Comparison of ENCODE assay signal across 11 cellular contexts in the genomic region with DNA sequence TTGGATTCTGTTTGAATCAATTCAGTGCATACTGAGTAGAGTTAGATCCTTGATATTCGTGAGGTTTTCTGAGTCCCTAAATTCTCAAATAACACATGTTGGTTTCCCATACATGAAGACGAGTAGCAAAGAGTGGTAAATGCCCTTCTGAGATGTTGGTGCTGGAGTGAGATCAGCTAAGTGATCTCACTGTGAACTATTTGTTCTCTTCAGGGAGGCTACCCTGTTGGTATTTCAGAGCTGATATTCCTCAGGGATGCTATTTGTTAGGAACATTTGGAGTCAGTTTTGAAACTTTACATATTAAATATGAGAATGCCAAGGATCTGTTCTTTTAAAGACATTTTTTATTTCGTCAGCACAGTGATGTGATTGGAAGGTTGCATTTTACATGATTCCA. TPM values are rescaled to one million over a fixed set of nuclear protein-coding genes. Genes with fewer than 3 reads are reported as not detected.
A peak's percentile ranks its signal among the peaks of the same experiment; 100 is the strongest.
DNase-seq lines count a peak whose midpoint lies in the region; ATAC-seq and TF ChIP-seq lines count a peak whose summit lies in the region.
"Had no signal": no experiment of that assay in that cellular context is flagged by ENCODE, and none has a peak within 500 bp of the region (broad histone marks: within the 10 kb centered on the region; RNA-seq: fewer than 3 reads in every experiment).

No MANE protein-coding gene starts in this region.

- CTCF ChIA-PET in naive thymus-derived CD4-positive, alpha-beta T cell (lab: Charles Lee): no interaction called here

- no peak for TF ChIP-seq POLR2A in tibial nerve (IDR thresholded peaks at IDR 0.05)

- no peak overlapping the region for H3K4me3 ChIP-seq in naive thymus-derived CD4-positive, alpha-beta T cell (ENCODE audit: low read length)
- no peak overlapping the region for H3K4me3 ChIP-seq in trophoblast cell (ENCODE audit: low read depth, low read length)
- no peak overlapping the region for H3K4me3 ChIP-seq in tibial nerve

- H4K12ac ChIP-seq in trophoblast cell (ENCODE audit: low read depth, low read length): no peak overlapping the region

- H3K79me2 ChIP-seq in trophoblast cell (ENCODE audit: control insufficient read depth, insufficient read depth, low read length, poor library complexity): peaks cover 2% of the 10 kb centered on the region

- H2BK120ac ChIP-seq in trophoblast cell (ENCODE audit: insufficient read depth, low read length, poor library complexity): no peak overlapping the region

- no peak for DNase-seq in activated naive CD4-positive, alpha-beta T cell (lab: John Stamatoyannopoulos, UW)
- no peak for DNase-seq in endothelial cell (ENCODE audit: low spot score)
- no peak for DNase-seq in naive thymus-derived CD4-positive, alpha-beta T cell
- DNase-seq in type B pancreatic cell (ENCODE audit: extremely low spot score, unreplicated experiment): no peak
- DNase-seq in trophoblast cell: no peak
- DNase-seq in tibial nerve (ENCODE audit: low spot score in 2 of 2): no peak
- DNase-seq in activated gamma-delta T cell treated with Interleukin-2 at 50 U/mL for 16 hours: no peak
- DNase-seq: activated CD4-positive, alpha-beta T cell treated with anti-CD3 and anti-CD28 coated beads for 1 hour; activated naive CD4-positive, alpha-beta T cell treated with anti-CD3 and anti-CD28 coated beads for 36 hours had no signal

- intact Hi-C loops in naive thymus-derived CD4-positive, alpha-beta T cell (cut with micrococcal nuclease): no loop called here

- H3K9me3 ChIP-seq in naive thymus-derived CD4-positive, alpha-beta T cell (ENCODE audit: control insufficient read depth in 2 of 3, low read length in 3 of 3): no peaks in the 10 kb centered on the region
- H3K9me3 ChIP-seq in trophoblast cell (ENCODE audit: insufficient read depth, low read depth, low read length): no peaks in the 10 kb centered on the region
- no peaks in the 10 kb centered on the region for H3K9me3 ChIP-seq in tibial nerve

- no peak overlapping the region for H3K27ac ChIP-seq in naive thymus-derived CD4-positive, alpha-beta T cell (ENCODE audit: low read depth, low read length)
- H3K27ac ChIP-seq in trophoblast cell (ENCODE audit: low read depth, low read length): no peak overlapping the region
- H3K27ac ChIP-seq in tibial nerve: peak overlapping the region in 2 of 4 donors; percentile 67 to 82

- H3K36me3 Mint-ChIP-seq in activated naive CD4-positive, alpha-beta T cell treated with anti-CD3 and anti-CD28 coated beads, Interleukin-2, amount 50 U/mL, for 24 hours: peaks cover 28% of the 10 kb centered on the region
- peaks cover 22% of the 10 kb centered on the region for H3K36me3 Mint-ChIP-seq in endothelial cell (ENCODE audit: low read depth, unreplicated experiment)
- H3K36me3 Mint-ChIP-seq in naive thymus-derived CD4-positive, alpha-beta T cell: peaks cover 0 to 55% (median 10%) of the 10 kb centered on the region in 5 donors
- peaks cover 19% of the 10 kb centered on the region for H3K36me3 Mint-ChIP-seq in type B pancreatic cell

- H3K79me1 ChIP-seq in trophoblast cell (ENCODE audit: low read length): no peaks in the 10 kb centered on the region

- H3K9ac ChIP-seq in trophoblast cell (ENCODE audit: low read length): no peak overlapping the region

- H3K14ac ChIP-seq in trophoblast cell (ENCODE audit: low read length): no peak overlapping the region

- peaks cover 21 to 65% of the 10 kb centered on the region in 2 donors for H3K4me1 ChIP-seq in naive thymus-derived CD4-positive, alpha-beta T cell (ENCODE audit: control insufficient read depth in 2 of 2, insufficient read depth in 2 of 2, low read length in 2 of 2)
- H3K4me1 ChIP-seq in trophoblast cell (ENCODE audit: control insufficient read depth in 1 of 2, insufficient read depth in 2 of 2, low read length in 2 of 2): peaks cover 2 to 3% of the 10 kb centered on the region in 2 experiments
- peaks cover 3 to 91% (median 56%) of the 10 kb centered on the region in 4 donors for H3K4me1 ChIP-seq in tibial nerve

- H3K18ac ChIP-seq in trophoblast cell (ENCODE audit: low read length): no peak overlapping the region

- H2BK12ac ChIP-seq in trophoblast cell (ENCODE audit: low read length): no peak overlapping the region

- H4K91ac ChIP-seq in trophoblast cell (ENCODE audit: low read depth, low read length): no peak overlapping the region

- peaks cover 98% of the 10 kb centered on the region for H3K4me1 Mint-ChIP-seq in activated naive CD4-positive, alpha-beta T cell treated with anti-CD3 and anti-CD28 coated beads, Interleukin-2, amount 50 U/mL, for 24 hours
- peaks cover 73% of the 10 kb centered on the region for H3K4me1 Mint-ChIP-seq in endothelial cell (ENCODE audit: unreplicated experiment)
- peaks cover 67 to 95% (median 92%) of the 10 kb centered on the region in 7 donors for H3K4me1 Mint-ChIP-seq in naive thymus-derived CD4-positive, alpha-beta T cell
- H3K4me1 Mint-ChIP-seq in type B pancreatic cell (ENCODE audit: unreplicated experiment): peaks cover 55% of the 10 kb centered on the region

- no peak overlapping the region for H3K4ac ChIP-seq in trophoblast cell (ENCODE audit: low read depth, low read length)

- no peak overlapping the region for H4K8ac ChIP-seq in trophoblast cell (ENCODE audit: low read depth, low read length)

- POLR2A ChIA-PET in naive thymus-derived CD4-positive, alpha-beta T cell (lab: Charles Lee): interaction anchor here (0.7 kb wide), 1 partner anchor 37 kb away, joined by 3 read pairs; no protein-coding TSS in a partner anchor

- no peak overlapping the region for H2AFZ ChIP-seq in trophoblast cell (ENCODE audit: insufficient read depth, low read length, poor library complexity)

- H2AK5ac ChIP-seq in trophoblast cell (ENCODE audit: low read length): no peak overlapping the region

- peak overlapping the region; percentile 79 for H3K27ac Mint-ChIP-seq in activated naive CD4-positive, alpha-beta T cell treated with anti-CD3 and anti-CD28 coated beads, Interleukin-2, amount 50 U/mL, for 24 hours
- H3K27ac Mint-ChIP-seq in endothelial cell (ENCODE audit: unreplicated experiment) (peak overlapping the region; percentile 45), type B pancreatic cell (peak overlapping the region; percentile 75)
- peak overlapping the region in 8 of 9 donors; percentile 3 to 86 (median 45) for H3K27ac Mint-ChIP-seq in naive thymus-derived CD4-positive, alpha-beta T cell

- H3K27me3 Mint-ChIP-seq in activated naive CD4-positive, alpha-beta T cell treated with anti-CD3 and anti-CD28 coated beads, Interleukin-2, amount 50 U/mL, for 24 hours: no peaks in the 10 kb centered on the region
- H3K27me3 Mint-ChIP-seq in endothelial cell (ENCODE audit: unreplicated experiment) (peaks cover 8% of the 10 kb centered on the region), type B pancreatic cell (no peaks in the 10 kb centered on the region)
- H3K27me3 Mint-ChIP-seq in naive thymus-derived CD4-positive, alpha-beta T cell: no peaks in the 10 kb centered on the region
- H3K27me3 Mint-ChIP-seq: stimulated activated naive CD8-positive, alpha-beta T cell treated with anti-CD3 and anti-CD28 coated beads, Interleukin-15, Interleukin-2, amounts not matched to agents 100 ng/mL and 50 ng/mL, for 24 hours had no signal

- TF ChIP-seq CTCF in endothelial cell (IDR thresholded peaks at IDR 0.05; ENCODE audit: unreplicated experiment): no peak
- no peak for TF ChIP-seq CTCF in type B pancreatic cell (conservative IDR thresholded peaks at IDR 0.05)
- TF ChIP-seq CTCF in tibial nerve (IDR thresholded peaks at IDR 0.05): no peak

- no peak overlapping the region for H2BK5ac ChIP-seq in trophoblast cell (ENCODE audit: low read depth, low read length, poor library complexity)

- WGBS in trophoblast cell (ENCODE audit: extremely low coverage, insufficient coverage, insufficient read length): no CpG with 5 or more reads among the region's 3 CpGs
- WGBS in tibial nerve, 2 donors: 41 to 44% methylated on average over 3 of the region's 3 CpGs

- H3K9me3 Mint-ChIP-seq in activated naive CD4-positive, alpha-beta T cell treated with anti-CD3 and anti-CD28 coated beads, Interleukin-2, amount 50 U/mL, for 24 hours: no peaks in the 10 kb centered on the region
- no peaks in the 10 kb centered on the region for H3K9me3 Mint-ChIP-seq in endothelial cell (ENCODE audit: unreplicated experiment)
- peaks cover 0 to 9% (median 3%) of the 10 kb centered on the region in 11 donors for H3K9me3 Mint-ChIP-seq in naive thymus-derived CD4-positive, alpha-beta T cell
- H3K9me3 Mint-ChIP-seq in type B pancreatic cell: no peaks in the 10 kb centered on the region
- H3K9me3 Mint-ChIP-seq: activated naive CD4-positive, alpha-beta T cell treated with anti-CD3 and anti-CD28 coated beads for 36 hours; stimulated activated naive CD8-positive, alpha-beta T cell treated with anti-CD3 and anti-CD28 coated beads, Interleukin-15, Interleukin-2, amounts not matched to agents 100 ng/mL and 50 ng/mL, for 24 hours had no signal

- no peak overlapping the region for H3K4me3 Mint-ChIP-seq in activated naive CD4-positive, alpha-beta T cell treated with anti-CD3 and anti-CD28 coated beads, Interleukin-2, amount 50 U/mL, for 24 hours
- H3K4me3 Mint-ChIP-seq in endothelial cell (ENCODE audit: unreplicated experiment) (no peak overlapping the region), type B pancreatic cell (no peak overlapping the region)
- peak overlapping the region in 3 of 10 donors; percentile 15 to 59 (median 35) for H3K4me3 Mint-ChIP-seq in naive thymus-derived CD4-positive, alpha-beta T cell
- H3K4me3 Mint-ChIP-seq: stimulated activated naive CD8-positive, alpha-beta T cell treated with anti-CD3 and anti-CD28 coated beads, Interleukin-15, Interleukin-2, amounts not matched to agents 100 ng/mL and 50 ng/mL, for 24 hours had no signal

- H3K36me3 ChIP-seq in naive thymus-derived CD4-positive, alpha-beta T cell (ENCODE audit: control insufficient read depth in 2 of 3, insufficient read depth in 3 of 3, low read length in 3 of 3): no peaks in the 10 kb centered on the region
- H3K36me3 ChIP-seq in trophoblast cell (ENCODE audit: control insufficient read depth in 1 of 2, insufficient read depth in 2 of 2, low read length in 2 of 2) (no peaks in the 10 kb centered on the region), tibial nerve (no peaks in the 10 kb centered on the region)

- no peak for TF ChIP-seq EP300 in tibial nerve (IDR thresholded peaks at IDR 0.05)

- H3K4me2 ChIP-seq in trophoblast cell (ENCODE audit: low read length): no peak overlapping the region

- no peak overlapping the region for H3K23ac ChIP-seq in trophoblast cell (ENCODE audit: low read length)

- H3K27me3 ChIP-seq in naive thymus-derived CD4-positive, alpha-beta T cell (ENCODE audit: control insufficient read depth in 2 of 2, insufficient read depth in 2 of 2, low read length in 2 of 2): no peaks in the 10 kb centered on the region
- no peaks in the 10 kb centered on the region for H3K27me3 ChIP-seq in trophoblast cell (ENCODE audit: insufficient read depth, low read length)
- H3K27me3 ChIP-seq in tibial nerve: no peaks in the 10 kb centered on the region

- ATAC-seq in naive thymus-derived CD4-positive, alpha-beta T cell: no peak

RNA-seq across cellular contexts. Expression of gene SUSD6, which starts 54.7 kb away (rescaled TPM):
- 71.5 TPM for total RNA-seq in endothelial cell (ENCODE audit: unreplicated experiment)
- 10 to 100 TPM; 42.9 to 90.8 (median 65.0) TPM for total RNA-seq in naive thymus-derived CD4-positive, alpha-beta T cell
- 1 to 10 TPM; 4.3 to 6.3 TPM for polyA plus RNA-seq in naive thymus-derived CD4-positive, alpha-beta T cell
- total RNA-seq in type B pancreatic cell (ENCODE audit: low replicate concordance): 31.7 and 78.9 TPM in 2 replicates
- polyA plus RNA-seq in trophoblast cell (2013): 5.4 and 5.5 TPM in 2 replicates
- 10 to 100 TPM; 54.4 to 66.3 (median 57.7) TPM for total RNA-seq in tibial nerve
